1 cellular context compared by ENCODE assay signal in the genomic region with DNA sequence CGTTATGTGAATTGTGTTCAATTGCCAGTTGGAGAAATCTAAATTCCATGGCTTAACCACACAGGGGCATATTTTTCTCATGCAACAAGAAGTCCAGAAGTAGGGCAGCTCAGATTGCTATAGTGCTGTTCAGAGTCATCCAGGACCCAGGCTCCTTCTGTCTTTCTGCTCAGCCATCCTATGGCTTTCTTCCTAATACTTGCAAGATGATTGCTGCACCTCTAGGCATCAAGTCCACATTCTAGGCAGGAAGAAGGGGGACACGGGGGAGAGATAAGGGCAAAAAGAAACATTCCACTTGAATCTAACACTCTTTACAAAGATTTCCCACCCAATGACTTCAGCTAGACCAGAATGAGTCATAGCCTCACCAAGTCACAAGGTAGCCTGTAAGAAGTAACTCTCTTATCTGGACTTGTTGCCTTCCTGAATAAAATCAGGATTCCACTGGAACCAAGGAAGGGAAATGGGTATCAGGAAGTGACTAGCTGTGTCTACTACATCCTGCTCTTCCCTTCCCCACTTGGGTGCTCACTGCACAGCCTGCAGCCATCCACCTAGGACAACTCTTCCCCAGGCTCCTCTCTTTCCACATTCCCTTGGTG.
TF ChIP-seq lines count a peak whose summit lies in the region.

No MANE protein-coding gene starts in this region.

TF ChIP-seq in GM23338, 12 proteins besides CTCF, POLR2A, EP300 and RAD21 (continued from another document):
- TF ChIP-seq, protein P1, sequence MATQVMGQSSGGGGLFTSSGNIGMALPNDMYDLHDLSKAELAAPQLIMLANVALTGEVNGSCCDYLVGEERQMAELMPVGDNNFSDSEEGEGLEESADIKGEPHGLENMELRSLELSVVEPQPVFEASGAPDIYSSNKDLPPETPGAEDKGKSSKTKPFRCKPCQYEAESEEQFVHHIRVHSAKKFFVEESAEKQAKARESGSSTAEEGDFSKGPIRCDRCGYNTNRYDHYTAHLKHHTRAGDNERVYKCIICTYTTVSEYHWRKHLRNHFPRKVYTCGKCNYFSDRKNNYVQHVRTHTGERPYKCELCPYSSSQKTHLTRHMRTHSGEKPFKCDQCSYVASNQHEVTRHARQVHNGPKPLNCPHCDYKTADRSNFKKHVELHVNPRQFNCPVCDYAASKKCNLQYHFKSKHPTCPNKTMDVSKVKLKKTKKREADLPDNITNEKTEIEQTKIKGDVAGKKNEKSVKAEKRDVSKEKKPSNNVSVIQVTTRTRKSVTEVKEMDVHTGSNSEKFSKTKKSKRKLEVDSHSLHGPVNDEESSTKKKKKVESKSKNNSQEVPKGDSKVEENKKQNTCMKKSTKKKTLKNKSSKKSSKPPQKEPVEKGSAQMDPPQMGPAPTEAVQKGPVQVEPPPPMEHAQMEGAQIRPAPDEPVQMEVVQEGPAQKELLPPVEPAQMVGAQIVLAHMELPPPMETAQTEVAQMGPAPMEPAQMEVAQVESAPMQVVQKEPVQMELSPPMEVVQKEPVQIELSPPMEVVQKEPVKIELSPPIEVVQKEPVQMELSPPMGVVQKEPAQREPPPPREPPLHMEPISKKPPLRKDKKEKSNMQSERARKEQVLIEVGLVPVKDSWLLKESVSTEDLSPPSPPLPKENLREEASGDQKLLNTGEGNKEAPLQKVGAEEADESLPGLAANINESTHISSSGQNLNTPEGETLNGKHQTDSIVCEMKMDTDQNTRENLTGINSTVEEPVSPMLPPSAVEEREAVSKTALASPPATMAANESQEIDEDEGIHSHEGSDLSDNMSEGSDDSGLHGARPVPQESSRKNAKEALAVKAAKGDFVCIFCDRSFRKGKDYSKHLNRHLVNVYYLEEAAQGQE (IDR thresholded peaks at IDR 0.05; ENCODE audit: unreplicated experiment) = no peak
- TF ChIP-seq NANOG (IDR thresholded peaks at IDR 0.05; ENCODE audit: borderline replicate concordance) (no peak), STAT1 (IDR thresholded peaks at IDR 0.05; ENCODE audit: unreplicated experiment) (no peak), EZH2 (IDR thresholded peaks at IDR 0.05; ENCODE audit: low read depth, unreplicated experiment) (no peak), EZH2phosphoT487 (IDR thresholded peaks at IDR 0.05; ENCODE audit: unreplicated experiment) (no peak), ZNF331 (CRISPR knock-in tag; IDR thresholded peaks at IDR 0.05; ENCODE audit: low read depth) (no peak), CREB1 (CRISPR knock-in tag; IDR thresholded peaks at IDR 0.05; ENCODE audit: low read depth) (no peak), ZNF114 (CRISPR knock-in tag; IDR thresholded peaks at IDR 0.05) (no peak), JUNB (IDR thresholded peaks at IDR 0.05; ENCODE audit: unreplicated experiment) (no peak)
- TF ChIP-seq, protein P2, sequence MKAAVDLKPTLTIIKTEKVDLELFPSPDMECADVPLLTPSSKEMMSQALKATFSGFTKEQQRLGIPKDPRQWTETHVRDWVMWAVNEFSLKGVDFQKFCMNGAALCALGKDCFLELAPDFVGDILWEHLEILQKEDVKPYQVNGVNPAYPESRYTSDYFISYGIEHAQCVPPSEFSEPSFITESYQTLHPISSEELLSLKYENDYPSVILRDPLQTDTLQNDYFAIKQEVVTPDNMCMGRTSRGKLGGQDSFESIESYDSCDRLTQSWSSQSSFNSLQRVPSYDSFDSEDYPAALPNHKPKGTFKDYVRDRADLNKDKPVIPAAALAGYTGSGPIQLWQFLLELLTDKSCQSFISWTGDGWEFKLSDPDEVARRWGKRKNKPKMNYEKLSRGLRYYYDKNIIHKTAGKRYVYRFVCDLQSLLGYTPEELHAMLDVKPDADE (IDR thresholded peaks at IDR 0.05) = no peak
- TF ChIP-seq, protein P3, sequence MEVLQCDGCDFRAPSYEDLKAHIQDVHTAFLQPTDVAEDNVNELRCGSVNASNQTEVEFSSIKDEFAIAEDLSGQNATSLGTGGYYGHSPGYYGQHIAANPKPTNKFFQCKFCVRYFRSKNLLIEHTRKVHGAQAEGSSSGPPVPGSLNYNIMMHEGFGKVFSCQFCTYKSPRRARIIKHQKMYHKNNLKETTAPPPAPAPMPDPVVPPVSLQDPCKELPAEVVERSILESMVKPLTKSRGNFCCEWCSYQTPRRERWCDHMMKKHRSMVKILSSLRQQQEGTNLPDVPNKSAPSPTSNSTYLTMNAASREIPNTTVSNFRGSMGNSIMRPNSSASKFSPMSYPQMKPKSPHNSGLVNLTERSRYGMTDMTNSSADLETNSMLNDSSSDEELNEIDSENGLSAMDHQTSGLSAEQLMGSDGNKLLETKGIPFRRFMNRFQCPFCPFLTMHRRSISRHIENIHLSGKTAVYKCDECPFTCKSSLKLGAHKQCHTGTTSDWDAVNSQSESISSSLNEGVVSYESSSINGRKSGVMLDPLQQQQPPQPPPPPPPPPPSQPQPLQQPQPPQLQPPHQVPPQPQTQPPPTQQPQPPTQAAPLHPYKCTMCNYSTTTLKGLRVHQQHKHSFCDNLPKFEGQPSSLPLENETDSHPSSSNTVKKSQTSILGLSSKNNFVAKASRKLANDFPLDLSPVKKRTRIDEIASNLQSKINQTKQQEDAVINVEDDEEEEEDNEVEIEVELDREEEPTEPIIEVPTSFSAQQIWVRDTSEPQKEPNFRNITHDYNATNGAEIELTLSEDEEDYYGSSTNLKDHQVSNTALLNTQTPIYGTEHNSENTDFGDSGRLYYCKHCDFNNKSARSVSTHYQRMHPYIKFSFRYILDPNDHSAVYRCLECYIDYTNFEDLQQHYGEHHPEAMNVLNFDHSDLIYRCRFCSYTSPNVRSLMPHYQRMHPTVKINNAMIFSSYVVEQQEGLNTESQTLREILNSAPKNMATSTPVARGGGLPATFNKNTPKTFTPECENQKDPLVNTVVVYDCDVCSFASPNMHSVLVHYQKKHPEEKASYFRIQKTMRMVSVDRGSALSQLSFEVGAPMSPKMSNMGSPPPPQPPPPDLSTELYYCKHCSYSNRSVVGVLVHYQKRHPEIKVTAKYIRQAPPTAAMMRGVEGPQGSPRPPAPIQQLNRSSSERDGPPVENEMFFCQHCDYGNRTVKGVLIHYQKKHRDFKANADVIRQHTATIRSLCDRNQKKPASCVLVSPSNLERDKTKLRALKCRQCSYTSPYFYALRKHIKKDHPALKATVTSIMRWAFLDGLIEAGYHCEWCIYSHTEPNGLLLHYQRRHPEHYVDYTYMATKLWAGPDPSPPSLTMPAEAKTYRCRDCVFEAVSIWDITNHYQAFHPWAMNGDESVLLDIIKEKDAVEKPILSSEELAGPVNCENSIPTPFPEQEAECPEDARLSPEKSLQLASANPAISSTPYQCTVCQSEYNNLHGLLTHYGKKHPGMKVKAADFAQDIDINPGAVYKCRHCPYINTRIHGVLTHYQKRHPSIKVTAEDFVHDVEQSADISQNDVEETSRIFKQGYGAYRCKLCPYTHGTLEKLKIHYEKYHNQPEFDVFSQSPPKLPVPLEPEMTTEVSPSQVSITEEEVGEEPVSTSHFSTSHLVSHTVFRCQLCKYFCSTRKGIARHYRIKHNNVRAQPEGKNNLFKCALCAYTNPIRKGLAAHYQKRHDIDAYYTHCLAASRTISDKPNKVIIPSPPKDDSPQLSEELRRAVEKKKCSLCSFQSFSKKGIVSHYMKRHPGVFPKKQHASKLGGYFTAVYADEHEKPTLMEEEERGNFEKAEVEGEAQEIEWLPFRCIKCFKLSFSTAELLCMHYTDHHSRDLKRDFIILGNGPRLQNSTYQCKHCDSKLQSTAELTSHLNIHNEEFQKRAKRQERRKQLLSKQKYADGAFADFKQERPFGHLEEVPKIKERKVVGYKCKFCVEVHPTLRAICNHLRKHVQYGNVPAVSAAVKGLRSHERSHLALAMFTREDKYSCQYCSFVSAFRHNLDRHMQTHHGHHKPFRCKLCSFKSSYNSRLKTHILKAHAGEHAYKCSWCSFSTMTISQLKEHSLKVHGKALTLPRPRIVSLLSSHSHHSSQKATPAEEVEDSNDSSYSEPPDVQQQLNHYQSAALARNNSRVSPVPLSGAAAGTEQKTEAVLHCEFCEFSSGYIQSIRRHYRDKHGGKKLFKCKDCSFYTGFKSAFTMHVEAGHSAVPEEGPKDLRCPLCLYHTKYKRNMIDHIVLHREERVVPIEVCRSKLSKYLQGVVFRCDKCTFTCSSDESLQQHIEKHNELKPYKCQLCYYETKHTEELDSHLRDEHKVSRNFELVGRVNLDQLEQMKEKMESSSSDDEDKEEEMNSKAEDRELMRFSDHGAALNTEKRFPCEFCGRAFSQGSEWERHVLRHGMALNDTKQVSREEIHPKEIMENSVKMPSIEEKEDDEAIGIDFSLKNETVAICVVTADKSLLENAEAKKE (CRISPR knock-in tag; IDR thresholded peaks at IDR 0.05) = no peak
